11 cellular contexts compared by ENCODE assay signal in the genomic region with DNA sequence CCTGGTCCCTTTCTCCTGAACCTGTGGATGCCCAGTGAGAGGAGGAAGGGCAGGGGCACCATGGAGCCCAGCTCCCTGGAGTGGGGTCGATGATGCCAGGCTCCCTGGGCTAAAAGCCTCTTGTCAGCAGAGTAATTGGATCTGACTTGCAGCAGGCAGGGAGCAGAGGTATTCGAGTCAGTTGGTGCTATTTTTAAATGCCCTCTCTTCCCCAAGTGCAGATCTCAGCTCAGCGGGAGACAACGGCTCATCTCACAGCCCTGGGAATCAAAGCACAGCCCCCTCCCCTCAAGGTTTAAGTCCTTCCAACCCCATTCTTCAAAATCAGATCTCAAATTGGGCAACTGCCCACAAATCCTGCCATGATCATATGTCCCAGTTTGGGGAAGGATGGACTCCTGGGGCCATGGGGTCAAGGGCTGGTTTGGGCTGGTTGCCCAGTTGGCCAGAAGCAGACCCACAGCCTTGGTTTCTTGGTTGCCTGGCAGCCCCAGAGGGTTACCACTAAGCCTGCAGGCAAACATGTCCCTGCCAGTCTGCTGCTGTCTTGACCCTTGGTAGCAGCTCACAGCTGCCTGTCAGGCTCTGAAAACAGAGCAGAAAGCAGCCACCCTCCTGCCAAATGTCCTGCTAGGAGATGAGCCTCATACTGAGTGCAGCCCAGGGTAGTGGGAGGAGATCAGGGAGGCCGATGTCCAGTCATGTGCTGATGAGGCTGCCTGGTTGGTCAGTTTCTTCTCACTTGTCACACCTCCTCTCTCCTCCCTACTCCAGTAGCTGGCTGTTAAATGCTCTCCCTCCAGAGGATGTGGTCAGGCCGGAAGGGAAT.
A peak's percentile ranks its signal among the peaks of the same experiment; 100 is the strongest.
DNase-seq lines count a peak whose midpoint lies in the region; ATAC-seq and TF ChIP-seq lines count a peak whose summit lies in the region.
"Had no signal": no experiment of that assay in that cellular context is flagged by ENCODE, and none has a peak within 500 bp of the region (broad histone marks: within the 10 kb centered on the region; RNA-seq: fewer than 3 reads in every experiment).

No MANE protein-coding gene starts in this region.

- no peaks in the 10 kb centered on the region for H3K36me3 ChIP-seq in colonic mucosa

- H3K4me3 ChIP-seq in colonic mucosa: no peak overlapping the region

- H3K4me1 Mint-ChIP-seq in nephron: peaks cover 89% of the 10 kb centered on the region

- intact Hi-C loops in colonic mucosa (cut with DNase I): no loop called here

- H3K36me3 Mint-ChIP-seq in nephron (ENCODE audit: low read depth): no peaks in the 10 kb centered on the region
- H3K36me3 Mint-ChIP-seq: CD8-positive, alpha-beta T cell; mesothelial cell of epicardium had no signal

- TF ChIP-seq CTCF in colonic mucosa (IDR thresholded peaks at IDR 0.05) (no peak), nephron (IDR thresholded peaks at IDR 0.05; ENCODE audit: unreplicated experiment in 3 of 3) (no peak)

- no peak overlapping the region for H3K27ac ChIP-seq in colonic mucosa

- H3K27me3 Mint-ChIP-seq in nephron (ENCODE audit: low read depth): peaks cover 4% of the 10 kb centered on the region

- ATAC-seq in GM19035 (IDR thresholded peaks at IDR 0.05; ENCODE audit: unreplicated experiment) (no peak), GM21390 (IDR thresholded peaks at IDR 0.05; ENCODE audit: unreplicated experiment) (no peak)
- ATAC-seq: CD8-positive, alpha-beta T cell had no signal

- H3K4me1 ChIP-seq in colonic mucosa: no peaks in the 10 kb centered on the region

- H3K4me3 Mint-ChIP-seq in nephron: peak overlapping the region in 1 of 3 experiments; percentile 34
- H3K4me3 Mint-ChIP-seq: CD8-positive, alpha-beta T cell; mesothelial cell of epicardium had no signal

- no peaks in the 10 kb centered on the region for H3K9me3 ChIP-seq in colonic mucosa

- H3K9ac ChIP-seq in colonic mucosa (ENCODE audit: low read depth in 2 of 2, low read length in 2 of 2): peak overlapping the region in 1 of 2 donors; percentile 12

- peak overlapping the region; percentile 77 to 86 (median 82) for H3K27ac Mint-ChIP-seq in nephron
- H3K27ac Mint-ChIP-seq: CD8-positive, alpha-beta T cell; mesothelial cell of epicardium had no signal

- peak; percentile 78 for DNase-seq in DMS79 (lab: John Stamatoyannopoulos, UW)
- DNase-seq in NCI-H2171 treated with DMSO at 0.1 percent for 48 hours (lab: John Stamatoyannopoulos, UW): peak; percentile 75
- peak; percentile 29 for DNase-seq in colonic mucosa
- DNase-seq in OCI-M1 (lab: John Stamatoyannopoulos, UW): no peak
- no peak for DNase-seq in NK-92 treated with Interleukin-12 subunit alpha and Interleukin-12 subunit beta, amount 100 ng/mL, for 24 hours (lab: John Stamatoyannopoulos, UW)
- DNase-seq: CD8-positive, alpha-beta T cell; effector CD4-positive, alpha-beta T cell had no signal

- no peaks in the 10 kb centered on the region for H3K9me3 Mint-ChIP-seq in nephron
- H3K9me3 Mint-ChIP-seq: CD8-positive, alpha-beta T cell; mesothelial cell of epicardium had no signal

- no peaks in the 10 kb centered on the region for H3K27me3 ChIP-seq in colonic mucosa

Comparison
In these comparisons a context has a peak if more than half of its experiments do, and no peak if none do; other contexts are left out.
1. DNase-seq: peak in DMS79 (single experiment), NCI-H2171 treated with DMSO at 0.1 percent for 48 hours (single experiment) and colonic mucosa (single experiment); none in OCI-M1 (single experiment) and NK-92 treated with Interleukin-12 subunit alpha and Interleukin-12 subunit beta, amount 100 ng/mL, for 24 hours (single experiment).